Comparison of ENCODE assay signal across 20 cellular contexts in the genomic region with DNA sequence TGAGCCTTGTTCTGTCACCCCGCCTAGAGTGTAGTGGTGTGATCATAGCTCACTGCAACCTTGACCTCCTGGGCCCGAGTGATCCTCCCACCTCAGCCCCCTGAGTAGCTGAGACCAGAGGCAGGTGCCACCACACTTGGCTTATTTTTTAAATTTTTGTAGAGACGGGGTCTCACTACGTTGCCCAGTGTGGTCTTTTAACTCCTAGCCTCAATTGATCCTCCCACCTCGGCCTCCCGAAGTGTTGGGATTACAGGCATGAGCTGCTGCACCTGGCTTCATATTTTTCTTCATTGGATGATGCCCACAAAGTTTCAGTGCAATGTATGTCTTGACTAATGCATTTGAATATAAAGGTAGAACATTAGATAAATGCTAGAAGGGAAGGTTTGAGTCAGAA.
DNase-seq lines count a peak whose midpoint lies in the region; ATAC-seq, FAIRE-seq and TF ChIP-seq lines count a peak whose summit lies in the region.
"Had no signal": no experiment of that assay in that cellular context is flagged by ENCODE, and none has a peak within 500 bp of the region (broad histone marks: within the 10 kb centered on the region; RNA-seq: fewer than 3 reads in every experiment).

No MANE protein-coding gene starts in this region.

- no peak overlapping the region for H3K4me3 Mint-ChIP-seq in WTC11
- H3K4me3 Mint-ChIP-seq: CD4-positive, CD25-positive, alpha-beta regulatory T cell; H9; IgD-negative memory B cell had no signal

- no peaks in the 10 kb centered on the region for H3K27me3 Mint-ChIP-seq in WTC11 (ENCODE audit: low read depth)
- H3K27me3 Mint-ChIP-seq: CD4-positive, CD25-positive, alpha-beta regulatory T cell; IgD-negative memory B cell had no signal

- H3K27ac Mint-ChIP-seq in WTC11, result peak overlapping the region; percentile 83; the same call in 1 of the 2 replicates
- H3K27ac Mint-ChIP-seq: IgD-negative memory B cell had no signal

- TF ChIP-seq RAD21 in HCT116 (IDR thresholded peaks at IDR 0.05; ENCODE audit: low read depth), result no peak

- peaks cover 4% of the 10 kb centered on the region; the same call in 1 of the 2 replicates for H3K9me3 Mint-ChIP-seq in WTC11
- H3K9me3 Mint-ChIP-seq: H9, IgD-negative memory B cell had no signal

- no peak for DNase-seq in HCT116 (ENCODE audit: low read depth, low spot score)
- DNase-seq in WTC11 (ENCODE audit: low spot score), result no peak
- DNase-seq in endothelial cell of umbilical vein (ENCODE audit: low read depth, low spot score), result no peak
- DNase-seq in substantia nigra (lab: John Stamatoyannopoulos, UW), result no peak
- DNase-seq in cardiac septum (ENCODE audit: low spot score), result no peak
- no peak for DNase-seq in OCI-M1 (lab: John Stamatoyannopoulos, UW)
- DNase-seq: CD4-positive, CD25-positive, alpha-beta regulatory T cell; DMS79; H9; NCI-H1694; NCI-H2081; NCI-H2171; NCI-H345; NCI-H526; SHP77 had no signal

- intact Hi-C loops in HCT116 (cut with micrococcal nuclease), result no loop called here
- intact Hi-C loops in endothelial cell of umbilical vein (cut with micrococcal nuclease), result no loop called here
- intact Hi-C loops in cardiac septum (cut with DNase I), result no loop called here

- CTCF ChIA-PET in HCT116 (lab: Charles Lee), result no interaction called here
- CTCF ChIA-PET in WTC11 (lab: Charles Lee), result no interaction called here
- CTCF ChIA-PET in endothelial cell of umbilical vein (lab: Charles Lee), result interaction anchor here (0.6 to 3.3 kb wide), 7 partner anchors 8 to 44 kb away, joined by 3 to 12 read pairs (median 4); no protein-coding TSS in a partner anchor

- H3K4me1 Mint-ChIP-seq in WTC11, result peaks cover 69% of the 10 kb centered on the region
- H3K4me1 Mint-ChIP-seq: CD4-positive, CD25-positive, alpha-beta regulatory T cell; IgD-negative memory B cell had no signal

- no peak overlapping the region for H3K9ac ChIP-seq in HCT116 (ENCODE audit: low read length)
- H3K9ac ChIP-seq in endothelial cell of umbilical vein (replicated peaks; ENCODE audit: extremely low read depth, insufficient read depth, low read length), result no peak overlapping the region
- H3K9ac ChIP-seq: GM23248 had no signal

- H3K36me3 ChIP-seq in HCT116 (ENCODE audit: control insufficient read depth in 1 of 2, insufficient read depth in 2 of 2, low read length in 2 of 2), result no peaks in the 10 kb centered on the region
- no peaks in the 10 kb centered on the region for H3K36me3 ChIP-seq in endothelial cell of umbilical vein (ENCODE audit: control insufficient read depth in 2 of 2, extremely low read depth in 1 of 2, insufficient read depth in 2 of 2, low read length in 2 of 2)

- POLR2A ChIA-PET in HCT116 (lab: Charles Lee), result no interaction called here
- POLR2A ChIA-PET in WTC11 (lab: Charles Lee), result no interaction called here
- POLR2A ChIA-PET in endothelial cell of umbilical vein (lab: Charles Lee), result no interaction called here

- H3K36me3 Mint-ChIP-seq in WTC11, result no peaks in the 10 kb centered on the region
- H3K36me3 Mint-ChIP-seq: CD4-positive, CD25-positive, alpha-beta regulatory T cell had no signal

- FAIRE-seq in endothelial cell of umbilical vein (lab: Jason Lieb, UNC), result peak; percentile 24
- FAIRE-seq: HTR-8/SVneo had no signal

- ATAC-seq in HCT116 (no peak), WTC11 (no peak), GM19463 (IDR thresholded peaks at IDR 0.05; ENCODE audit: unreplicated experiment) (no peak)

- H3K4me3 ChIP-seq in HCT116 (replicated peaks in 1 of 2; ENCODE audit: low read depth in 1 of 2, low read length in 2 of 2), result no peak overlapping the region
- H3K4me3 ChIP-seq in endothelial cell of umbilical vein (replicated peaks in 1 of 3; ENCODE audit: insufficient read depth in 1 of 3, low read depth in 1 of 3, low read length in 3 of 3), result no peak overlapping the region
- H3K4me3 ChIP-seq: GM23248, SK-N-MC had no signal

- peaks cover 9% of the 10 kb centered on the region for H3K79me2 ChIP-seq in HCT116 (ENCODE audit: insufficient read depth, low read length)
- H3K79me2 ChIP-seq in endothelial cell of umbilical vein (ENCODE audit: control insufficient read depth, insufficient read depth, low read length), result peaks cover 7% of the 10 kb centered on the region

- no peaks in the 10 kb centered on the region for H4K20me1 ChIP-seq in HCT116 (ENCODE audit: insufficient read depth)
- no peaks in the 10 kb centered on the region for H4K20me1 ChIP-seq in endothelial cell of umbilical vein (replicated peaks; ENCODE audit: control insufficient read depth, extremely low read depth, insufficient read depth, low read length)

- dilution Hi-C loops in endothelial cell of umbilical vein (cut with MboI; ENCODE audit: extremely low pct_ligation_motif_present, low sequenced_read_pairs), result no loop called here

- H3K9me3 ChIP-seq in HCT116 (ENCODE audit: control insufficient read depth in 1 of 2, insufficient read depth in 1 of 2, low read depth in 1 of 2, low read length in 2 of 2) (no peaks in the 10 kb centered on the region), endothelial cell of umbilical vein (replicated peaks; ENCODE audit: control insufficient read depth, insufficient read depth, low read length) (no peaks in the 10 kb centered on the region)

- no peak for TF ChIP-seq POLR2A in HCT116 (IDR thresholded peaks at IDR 0.05; ENCODE audit: borderline replicate concordance, extremely low read depth, insufficient read depth, insufficient read length)
- TF ChIP-seq POLR2A in endothelial cell of umbilical vein (IDR thresholded peaks at IDR 0.05; ENCODE audit: low read depth, low read length), result no peak

- H3K4me1 ChIP-seq in HCT116 (ENCODE audit: control insufficient read depth in 1 of 2, insufficient read depth in 2 of 2, low read length in 2 of 2) (peaks cover 0 to 15% of the 10 kb centered on the region in 2 experiments; a peak in 2 of 4 replicates), endothelial cell of umbilical vein (ENCODE audit: control insufficient read depth, extremely low read depth, insufficient read depth, low read length) (no peaks in the 10 kb centered on the region)

- no peak for TF ChIP-seq CTCF in HCT116 (IDR thresholded peaks at IDR 0.05 in 2 of 3, conservative IDR thresholded peaks at IDR 0.05 in 1 of 3; ENCODE audit: borderline replicate concordance in 1 of 3, insufficient read depth in 1 of 3, low read depth in 2 of 3, low read length in 2 of 3)
- no peak for TF ChIP-seq CTCF in WTC11 (IDR thresholded peaks at IDR 0.05)
- no peak for TF ChIP-seq CTCF in endothelial cell of umbilical vein (IDR thresholded peaks at IDR 0.05; ENCODE audit: extremely low read depth in 1 of 2, insufficient read depth in 1 of 2, low read depth in 1 of 2, low read length in 2 of 2)

- H3K27me3 ChIP-seq in HCT116 (ENCODE audit: insufficient read depth, low read length), result no peaks in the 10 kb centered on the region
- no peaks in the 10 kb centered on the region for H3K27me3 ChIP-seq in endothelial cell of umbilical vein (ENCODE audit: control insufficient read depth in 2 of 2, insufficient read depth in 2 of 2, low read length in 2 of 2)

- no peaks in the 10 kb centered on the region for H3K9me2 ChIP-seq in HCT116 (ENCODE audit: insufficient read depth)

- no peaks in the 10 kb centered on the region for H3K9me1 ChIP-seq in endothelial cell of umbilical vein (replicated peaks; ENCODE audit: control insufficient read depth, extremely low read depth, insufficient read depth, low read length)

- no TSS peak for BruUV-seq in HCT116 (replicated peaks; lab: Mats Ljungman, UMichigan)
- BruUV-seq in endothelial cell of umbilical vein (replicated peaks; lab: Mats Ljungman, UMichigan), result no TSS peak

- H3K27ac ChIP-seq in HCT116 (ENCODE audit: low read depth, low read length) (no peak overlapping the region), endothelial cell of umbilical vein (ENCODE audit: insufficient read depth, low read depth, low read length) (no peak overlapping the region), substantia nigra (ENCODE audit: low read depth, low read length, poor library complexity, severe bottlenecking) (peak overlapping the region; percentile 96)
- H3K27ac ChIP-seq: GM23248, SK-N-MC had no signal

- H3K4me2 ChIP-seq in HCT116 (ENCODE audit: low read length) (peak overlapping the region; percentile 49), endothelial cell of umbilical vein (ENCODE audit: insufficient read depth, low read length) (no peak overlapping the region)

- H2AFZ ChIP-seq in HCT116 (ENCODE audit: low read depth, low read length, poor library complexity, severe bottlenecking), result no peak overlapping the region
- no peak overlapping the region for H2AFZ ChIP-seq in endothelial cell of umbilical vein (ENCODE audit: low read depth, low read length)
- H2AFZ ChIP-seq: GM23248 had no signal

- RAD21 ChIA-PET in HCT116 (lab: Charles Lee; ENCODE audit: low non-redundant PET in 1 of 2, low total read pairs in 2 of 2, uncharacterized antibody in 2 of 2, unreplicated experiment in 2 of 2), result no interaction called here

TF ChIP-seq in HCT116, 20 proteins besides CTCF, POLR2A, EP300 and RAD21 (continues in another document):
- TF ChIP-seq EZH2phosphoT487 (IDR thresholded peaks at IDR 0.05; ENCODE audit: borderline replicate concordance) (no peak), EZH2 (IDR thresholded peaks at IDR 0.05) (no peak), SRF (IDR thresholded peaks at IDR 0.05; ENCODE audit: low read depth) (no peak), POLR2AphosphoS5 (IDR thresholded peaks at IDR 0.05; ENCODE audit: low read depth, low read length) (no peak), EGR1 (IDR thresholded peaks at IDR 0.05; ENCODE audit: low read depth) (no peak)

TF ChIP-seq in WTC11, 78 proteins besides CTCF, POLR2A, EP300 and RAD21 (continues in another document):
- peak; percentile 61; the same call in 1 of the 2 replicates for TF ChIP-seq ZNF121 (CRISPR knock-in tag; IDR thresholded peaks at IDR 0.05)

TF ChIP-seq in endothelial cell of umbilical vein, 7 proteins besides CTCF, POLR2A, EP300 and RAD21:
- TF ChIP-seq MYC (IDR thresholded peaks at IDR 0.05; ENCODE audit: low read depth, low read length) (no peak), POLR2AphosphoS5 (IDR thresholded peaks at IDR 0.05; ENCODE audit: insufficient read depth, low read depth, low read length) (no peak), JUN (IDR thresholded peaks at IDR 0.05; ENCODE audit: borderline replicate concordance, insufficient read depth, insufficient read length, low read depth) (no peak)
